Comparison of ENCODE assay signal across 8 cellular contexts in the genomic region with DNA sequence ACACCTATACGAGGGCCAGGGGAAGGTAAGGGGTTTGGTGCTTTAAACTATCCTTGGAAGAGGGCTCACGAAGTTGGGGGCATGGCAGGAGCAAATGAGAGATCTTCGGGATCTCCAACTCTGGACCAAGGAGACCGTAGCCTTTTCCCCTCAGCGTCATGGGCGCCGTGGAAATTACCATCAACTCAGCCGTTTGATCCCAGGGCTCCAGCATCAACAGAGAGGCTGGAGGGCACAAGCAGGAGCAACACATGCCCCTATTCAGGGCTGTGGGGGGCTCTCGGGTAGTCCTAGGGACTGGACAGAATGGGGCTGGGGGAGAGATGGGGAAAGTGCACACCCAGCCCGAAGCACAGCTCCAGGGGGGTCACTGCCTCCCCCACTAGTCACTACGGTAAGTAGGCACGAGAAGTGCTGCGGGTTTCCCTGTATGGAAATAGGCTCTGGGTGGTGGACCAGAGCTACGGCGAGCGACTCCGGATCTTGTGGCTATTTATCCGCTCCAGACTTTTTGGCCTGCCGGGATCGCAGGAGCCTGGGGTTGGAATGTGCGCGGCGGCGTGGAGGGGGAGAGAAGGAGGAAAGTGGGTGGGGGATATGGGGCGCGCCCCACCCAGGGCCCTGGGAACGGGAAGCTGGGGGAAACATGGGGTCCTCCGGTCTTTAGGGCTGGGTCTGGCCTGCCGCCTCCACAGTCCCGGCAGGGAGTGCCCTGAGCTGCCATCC. TPM values are rescaled to one million over a fixed set of nuclear protein-coding genes. Genes with fewer than 3 reads are reported as not detected.
DNase-seq lines count a peak whose midpoint lies in the region; ATAC-seq and TF ChIP-seq lines count a peak whose summit lies in the region.

No MANE protein-coding gene starts in this region.

- TF ChIP-seq POLR2A in testis (IDR thresholded peaks at IDR 0.05), result no peak

- H3K4me3 Mint-ChIP-seq in endodermal cell, result peak overlapping the region; percentile 78

- ATAC-seq in lower lobe of right lung (peak; percentile 90 to 94), GM18858 (IDR thresholded peaks at IDR 0.05; ENCODE audit: unreplicated experiment) (no peak)

- peak overlapping the region; percentile 24 for H3K27ac ChIP-seq in endodermal cell (ENCODE audit: low read depth, low read length)
- peak overlapping the region; percentile 90 for H3K27ac ChIP-seq in lower lobe of right lung
- H3K27ac ChIP-seq in testis, result peak overlapping the region; percentile 80
- H3K27ac ChIP-seq in OCI-LY7 (ENCODE audit: low read depth, low read length, poor library complexity, severe bottlenecking), result no peak overlapping the region

- H3K4me1 Mint-ChIP-seq in endodermal cell, result no peaks in the 10 kb centered on the region

- H3K9me2 ChIP-seq in OCI-LY7 (ENCODE audit: insufficient read depth, low read length), result no peaks in the 10 kb centered on the region

- H3K4me3 ChIP-seq in H7 (ENCODE audit: insufficient read depth, low read depth, low read length) (peak overlapping the region; percentile 71), endodermal cell (ENCODE audit: low read length) (peak overlapping the region; percentile 91), lower lobe of right lung (peak overlapping the region; percentile 76), testis (peak overlapping the region; percentile 64 to 81), OCI-LY7 (ENCODE audit: low read depth, low read length, poor library complexity, severe bottlenecking) (no peak overlapping the region)

- peaks cover 9% of the 10 kb centered on the region for H3K27me3 Mint-ChIP-seq in endodermal cell (ENCODE audit: insufficient read depth)

- 1 to 3% methylated on average over 5 to 30 of the region's 30 CpGs for WGBS in endodermal cell (ENCODE audit: insufficient coverage in 1 of 2, insufficient read length in 1 of 2), 2 experiments
- WGBS in testis, 2 donors, result 3 to 4% methylated on average over 21 to 25 of the region's 30 CpGs

- DNase-seq in A172 (ENCODE audit: low spot score) (peak; percentile 78), H7 (peak; percentile 94), endodermal cell (peak; percentile 92), lower lobe of right lung (peak; percentile 88), testis (peak; percentile 93), OCI-LY7 (ENCODE audit: low spot score) (no peak)

- H3K4me1 ChIP-seq in endodermal cell (ENCODE audit: control insufficient read depth, insufficient read depth, low read length) (peaks cover 5% of the 10 kb centered on the region), lower lobe of right lung (peaks cover 32% of the 10 kb centered on the region), testis (peaks cover 30% of the 10 kb centered on the region), OCI-LY7 (ENCODE audit: insufficient read depth, low read length, poor library complexity, severe bottlenecking) (peaks cover 9% of the 10 kb centered on the region)

- CTCF ChIA-PET in OCI-LY7 (lab: Charles Lee; ENCODE audit: unreplicated experiment), result no interaction called here

- no peaks in the 10 kb centered on the region for H3K9me3 Mint-ChIP-seq in endodermal cell

- H3K27ac Mint-ChIP-seq in endodermal cell, result peak overlapping the region; percentile 83

- no peaks in the 10 kb centered on the region for H3K79me2 ChIP-seq in OCI-LY7 (ENCODE audit: insufficient read depth, low read depth, low read length)

- H3K36me3 Mint-ChIP-seq in endodermal cell (ENCODE audit: low read depth), result no peaks in the 10 kb centered on the region

- TF ChIP-seq CTCF in endodermal cell (conservative IDR thresholded peaks at IDR 0.05) (peak; percentile 7), lower lobe of right lung (IDR thresholded peaks at IDR 0.05) (no peak), testis (IDR thresholded peaks at IDR 0.05) (no peak), OCI-LY7 (conservative IDR thresholded peaks at IDR 0.05; ENCODE audit: low read length) (no peak)

- POLR2A ChIA-PET in OCI-LY7 (lab: Charles Lee), result interaction anchor here (0.5 kb wide), 1 partner anchor 1612 kb away, joined by 3 read pairs; no protein-coding TSS in a partner anchor

- no peaks in the 10 kb centered on the region for H4K20me1 ChIP-seq in OCI-LY7 (ENCODE audit: insufficient read depth, low read length)

- H3K4me2 ChIP-seq in OCI-LY7 (ENCODE audit: low read length), result no peak overlapping the region

- H3K9me3 ChIP-seq in endodermal cell (ENCODE audit: control insufficient read depth, low read length) (no peaks in the 10 kb centered on the region), lower lobe of right lung (no peaks in the 10 kb centered on the region), testis (no peaks in the 10 kb centered on the region), OCI-LY7 (ENCODE audit: low read length) (no peaks in the 10 kb centered on the region)

- BruUV-seq in OCI-LY7 (replicated peaks; lab: Mats Ljungman, UMichigan), result no TSS peak

- peak overlapping the region; percentile 50 for H3K9ac ChIP-seq in endodermal cell (ENCODE audit: extremely low read depth, low read length, poor library complexity, severe bottlenecking)

- H3K27me3 ChIP-seq in H7 (ENCODE audit: control insufficient read depth, insufficient read depth, low read length) (no peaks in the 10 kb centered on the region), endodermal cell (ENCODE audit: control insufficient read depth, insufficient read depth, low read length, poor library complexity, severe bottlenecking) (no peaks in the 10 kb centered on the region), lower lobe of right lung (ENCODE audit: low read depth) (peaks cover 4% of the 10 kb centered on the region), testis (no peaks in the 10 kb centered on the region)

- H3K36me3 ChIP-seq in H7 (replicated peaks; ENCODE audit: control insufficient read depth, insufficient read depth, low read length) (no peaks in the 10 kb centered on the region; the same call in 1 of the 2 replicates), endodermal cell (ENCODE audit: control insufficient read depth, insufficient read depth, low read length) (peaks cover 1% of the 10 kb centered on the region), lower lobe of right lung (peaks cover 27% of the 10 kb centered on the region), testis (ENCODE audit: low read depth, missing control alignments) (no peaks in the 10 kb centered on the region), OCI-LY7 (ENCODE audit: insufficient read depth, low read length) (no peaks in the 10 kb centered on the region)

- H2AFZ ChIP-seq in OCI-LY7 (ENCODE audit: low read length), result no peak overlapping the region

- intact Hi-C loops in lower lobe of right lung (cut with DNase I), result no loop called here
- intact Hi-C loops in testis (cut with DNase I; ENCODE audit: low total_unique reads), result no loop called here
- intact Hi-C loops in OCI-LY7 (cut with micrococcal nuclease; ENCODE audit: unreplicated experiment), result no loop called here

RNA-seq across cellular contexts. Expression of a gene that starts 0.5 kb away (rescaled TPM):
- 189 and 192 TPM in 2 replicates for total RNA-seq in A172 (2014; rRNA removed; shearing (Covaris generic))
- 81.1 and 87.3 TPM in 2 replicates for total RNA-seq in H7 (2014; rRNA removed; shearing (Covaris generic))
- polyA plus RNA-seq in PFSK-1 (2012; ENCODE audit: insufficient read length, low read depth), result 201 TPM
- total RNA-seq in endodermal cell, result 10 to 100 TPM; 83.6 to 97.8 TPM
- 159 TPM for polyA plus RNA-seq in endodermal cell (2013, experiment 1 of 2)
- 154 TPM for polyA plus RNA-seq in endodermal cell (2013, experiment 2 of 2)
- total RNA-seq in lower lobe of right lung, result 410 TPM
- 100 to 1,000 TPM; 336 to 503 TPM for total RNA-seq in testis
- 276 TPM for polyA plus RNA-seq in testis (ENCODE audit: insufficient read depth, low read depth, low replicate concordance)
- 0.44 TPM in 2 replicates for total RNA-seq in OCI-LY7 (2014; rRNA removed; shearing (Covaris generic))
- total RNA-seq in OCI-LY7 (2022), result not detected in 2 replicates

RNA-seq across cellular contexts. Expression of a gene that starts 12.8 kb away (rescaled TPM):
- 48.3 and 54.2 TPM in 2 replicates for total RNA-seq in A172 (2014; rRNA removed; shearing (Covaris generic))
- total RNA-seq in H7 (2014; rRNA removed; shearing (Covaris generic)), result 64.4 and 73.0 TPM in 2 replicates
- 45.0 TPM for polyA plus RNA-seq in PFSK-1 (2012; ENCODE audit: insufficient read length, low read depth)
- total RNA-seq in endodermal cell (10 to 100 TPM; 61.5 to 63.2 TPM), lower lobe of right lung (60.4 TPM), testis (100 to 1,000 TPM in 1 of 2 donors, 10 to 100 TPM in 1; 82.7 to 102 TPM), OCI-LY7 (2022) (69.4 and 78.3 TPM in 2 replicates)
- 50.7 TPM for polyA plus RNA-seq in endodermal cell (2013, experiment 1 of 2)
- 43.1 TPM for polyA plus RNA-seq in endodermal cell (2013, experiment 2 of 2)
- 77.2 TPM for polyA plus RNA-seq in testis (ENCODE audit: insufficient read depth, low read depth, low replicate concordance)
- total RNA-seq in OCI-LY7 (2014; rRNA removed; shearing (Covaris generic)), result 49.4 and 57.2 TPM in 2 replicates

RNA-seq across cellular contexts. Expression of a gene that starts 28.8 kb away (rescaled TPM):
- 141 and 172 TPM in 2 replicates for total RNA-seq in A172 (2014; rRNA removed; shearing (Covaris generic))
- total RNA-seq in H7 (2014; rRNA removed; shearing (Covaris generic)), result 308 and 312 TPM in 2 replicates
- polyA plus RNA-seq in PFSK-1 (2012; ENCODE audit: insufficient read length, low read depth), result 376 TPM
- total RNA-seq in endodermal cell, result 100 to 1,000 TPM; 314 to 358 TPM
- 290 TPM for polyA plus RNA-seq in endodermal cell (2013, experiment 1 of 2)
- polyA plus RNA-seq in endodermal cell (2013, experiment 2 of 2), result 278 TPM
- total RNA-seq in lower lobe of right lung, result 198 TPM
- total RNA-seq in testis, result 100 to 1,000 TPM; 198 to 246 TPM
- polyA plus RNA-seq in testis (ENCODE audit: insufficient read depth, low read depth, low replicate concordance), result 175 TPM
- total RNA-seq in OCI-LY7 (2014; rRNA removed; shearing (Covaris generic)), result 290 and 310 TPM in 2 replicates
- 355 and 459 TPM in 2 replicates for total RNA-seq in OCI-LY7 (2022)

RNA-seq across cellular contexts. Expression of a gene that starts 32.7 kb away (rescaled TPM):
- total RNA-seq in A172 (2014; rRNA removed; shearing (Covaris generic)), result 18.8 and 25.6 TPM in 2 replicates
- 37.1 and 46.4 TPM in 2 replicates for total RNA-seq in H7 (2014; rRNA removed; shearing (Covaris generic))
- 21.6 TPM for polyA plus RNA-seq in PFSK-1 (2012; ENCODE audit: insufficient read length, low read depth)
- total RNA-seq in endodermal cell (10 to 100 TPM; 23.4 to 25.7 TPM), lower lobe of right lung (23.4 TPM), testis (10 to 100 TPM; 34.3 to 55.0 TPM), OCI-LY7 (2022) (22.7 and 23.4 TPM in 2 replicates)
- 25.0 TPM for polyA plus RNA-seq in endodermal cell (2013, experiment 1 of 2)
- 22.0 TPM for polyA plus RNA-seq in endodermal cell (2013, experiment 2 of 2)
- polyA plus RNA-seq in testis (ENCODE audit: insufficient read depth, low read depth, low replicate concordance), result 27.6 TPM
- 20.3 and 27.9 TPM in 2 replicates for total RNA-seq in OCI-LY7 (2014; rRNA removed; shearing (Covaris generic))

RNA-seq across cellular contexts. Expression of a gene that starts 38.0 kb away (rescaled TPM):
- 9.0 and 16.0 TPM in 2 replicates for total RNA-seq in A172 (2014; rRNA removed; shearing (Covaris generic))
- total RNA-seq in H7 (2014; rRNA removed; shearing (Covaris generic)), result 19.8 and 27.7 TPM in 2 replicates
- polyA plus RNA-seq in PFSK-1 (2012; ENCODE audit: insufficient read length, low read depth), result 40.3 TPM
- 10 to 100 TPM; 33.5 to 36.1 TPM for total RNA-seq in endodermal cell
- polyA plus RNA-seq in endodermal cell (2013, experiment 1 of 2), result 56.8 TPM
- 55.2 TPM for polyA plus RNA-seq in endodermal cell (2013, experiment 2 of 2)
- 34.8 TPM for total RNA-seq in lower lobe of right lung
- total RNA-seq in testis, result 10 to 100 TPM; 56.6 to 78.2 TPM
- polyA plus RNA-seq in testis (ENCODE audit: insufficient read depth, low read depth, low replicate concordance), result 55.8 TPM
- total RNA-seq in OCI-LY7 (2014; rRNA removed; shearing (Covaris generic)), result 0.69 TPM in 1 of 2 replicates, not detected in the other
- 0.91 and 1.3 TPM in 2 replicates for total RNA-seq in OCI-LY7 (2022)

Comparison
In these comparisons a context has a peak if more than half of its experiments do, and no peak if none do; other contexts are left out.
1. RNA of a gene that starts 0.5 kb away (total RNA-seq): 336 to 503 TPM in testis, 410 TPM in lower lobe of right lung (single experiment), 189 to 192 TPM in A172, 83.6 to 97.8 TPM in endodermal cell and 81.1 to 87.3 TPM in H7; 0.44 TPM in OCI-LY7; every median in the first group is over 10 times any median in the second.